In the genomic region with DNA sequence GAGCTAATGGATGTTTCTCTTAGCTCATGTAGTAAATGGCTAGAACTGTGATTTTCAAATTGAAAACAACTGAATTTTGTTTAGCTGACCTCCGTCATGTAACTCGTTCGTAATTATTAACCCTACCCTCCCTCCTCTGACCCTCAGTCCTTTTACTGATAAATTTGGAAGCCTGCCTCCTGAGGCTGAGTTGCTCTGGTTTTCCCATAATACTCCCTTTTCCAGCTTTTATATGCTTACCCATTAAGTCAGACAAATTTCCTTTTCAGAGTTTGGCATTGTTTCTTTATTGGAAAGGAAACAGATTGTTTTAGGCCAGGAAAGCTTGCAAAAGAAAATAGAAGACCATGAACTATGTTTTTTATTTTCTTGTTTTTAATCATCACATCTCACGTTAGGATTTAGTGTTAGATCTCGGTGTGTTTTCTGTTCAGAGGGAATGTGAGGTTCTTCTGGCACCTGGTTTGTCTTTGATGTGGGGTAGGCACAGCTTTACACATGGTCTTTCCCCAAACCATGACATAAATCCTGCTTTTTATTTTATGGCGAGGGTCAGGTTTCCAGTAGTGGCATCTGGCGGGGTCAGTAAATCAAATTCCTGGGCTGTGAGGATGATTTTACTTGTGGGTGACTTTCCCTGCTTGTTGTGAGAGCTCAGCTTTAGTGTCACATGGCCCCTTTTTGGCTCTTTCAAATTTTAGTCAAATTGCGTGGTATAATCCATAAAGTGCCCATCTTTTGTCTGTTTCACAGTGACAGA, we compare ENCODE assay signal across 14 cellular contexts. TPM values are rescaled to one million over a fixed set of nuclear protein-coding genes. Genes with fewer than 3 reads are reported as not detected.
A peak's percentile ranks its signal among the peaks of the same experiment; 100 is the strongest.
DNase-seq lines count a peak whose midpoint lies in the region; FAIRE-seq and TF ChIP-seq lines count a peak whose summit lies in the region.
"Had no signal": no experiment of that assay in that cellular context is flagged by ENCODE, and none has a peak within 500 bp of the region (broad histone marks: within the 10 kb centered on the region; RNA-seq: fewer than 3 reads in every experiment).

No MANE protein-coding gene starts in this region.

- no peaks in the 10 kb centered on the region for H3K36me3 ChIP-seq in stomach
- no peaks in the 10 kb centered on the region for H3K36me3 ChIP-seq in endodermal cell (ENCODE audit: control insufficient read depth, insufficient read depth, low read length)
- H3K36me3 ChIP-seq: MG63 had no signal

- no peaks in the 10 kb centered on the region for H3K27me3 ChIP-seq in stomach
- no peaks in the 10 kb centered on the region for H3K27me3 ChIP-seq in endodermal cell (ENCODE audit: control insufficient read depth, insufficient read depth, low read length, poor library complexity, severe bottlenecking)
- H3K27me3 ChIP-seq: MG63 had no signal

- H3K4me3 Mint-ChIP-seq in brain, result peak overlapping the region in 3 of 5 experiments; percentile 2 to 24 (median 6)
- no peak overlapping the region for H3K4me3 Mint-ChIP-seq in endodermal cell
- H3K4me3 Mint-ChIP-seq: activated B cell treated with CpG ODN at 0.5 μM for 24 hours; activated naive CD8-positive, alpha-beta T cell treated with anti-CD3 and anti-CD28 coated beads for 36 hours had no signal

- no peak for TF ChIP-seq POLR2A in stomach (IDR thresholded peaks at IDR 0.05)

- no peak overlapping the region for H3K9ac ChIP-seq in endodermal cell (ENCODE audit: extremely low read depth, low read length, poor library complexity, severe bottlenecking)

- no peak for TF ChIP-seq EP300 in stomach (IDR thresholded peaks at IDR 0.05)

- H3K9me3 Mint-ChIP-seq in brain (no peaks in the 10 kb centered on the region), endodermal cell (no peaks in the 10 kb centered on the region)
- H3K9me3 Mint-ChIP-seq: activated B cell treated with CpG ODN at 0.5 μM for 24 hours; activated naive CD8-positive, alpha-beta T cell treated with anti-CD3 and anti-CD28 coated beads for 36 hours had no signal

- peak overlapping the region in 3 of 5 donors; percentile 3 to 47 (median 32) for H3K27ac ChIP-seq in stomach
- H3K27ac ChIP-seq in endodermal cell (ENCODE audit: low read depth, low read length), result no peak overlapping the region

- no peak for TF ChIP-seq CTCF in brain (conservative IDR thresholded peaks at IDR 0.05)
- TF ChIP-seq CTCF in stomach (IDR thresholded peaks at IDR 0.05), result no peak
- TF ChIP-seq CTCF in endodermal cell (conservative IDR thresholded peaks at IDR 0.05), result no peak

- H3K4me1 ChIP-seq in stomach (peaks cover 0 to 33% (median 14%) of the 10 kb centered on the region in 4 donors), endodermal cell (ENCODE audit: control insufficient read depth, insufficient read depth, low read length) (no peaks in the 10 kb centered on the region)

- WGBS in stomach, 5 donors, result 57 to 62% (median 59%) methylated on average over 8 of the region's 8 CpGs
- 91 to 96% methylated on average over 6 to 8 of the region's 8 CpGs for WGBS in endodermal cell (ENCODE audit: insufficient coverage in 1 of 2, insufficient read length in 1 of 2), 2 experiments

- FAIRE-seq in HTR-8/SVneo (lab: Jason Lieb, UNC), result peak; percentile 75

- no peaks in the 10 kb centered on the region for H3K36me3 Mint-ChIP-seq in brain
- no peaks in the 10 kb centered on the region for H3K36me3 Mint-ChIP-seq in endodermal cell (ENCODE audit: low read depth)
- H3K36me3 Mint-ChIP-seq: activated naive CD8-positive, alpha-beta T cell treated with anti-CD3 and anti-CD28 coated beads for 36 hours had no signal

- H3K27me3 Mint-ChIP-seq in brain, result peaks cover 6% of the 10 kb centered on the region
- no peaks in the 10 kb centered on the region for H3K27me3 Mint-ChIP-seq in endodermal cell (ENCODE audit: insufficient read depth)
- H3K27me3 Mint-ChIP-seq: activated B cell treated with CpG ODN at 0.5 μM for 24 hours; activated naive CD8-positive, alpha-beta T cell treated with anti-CD3 and anti-CD28 coated beads for 36 hours had no signal

- peaks cover 45% of the 10 kb centered on the region for H3K4me1 Mint-ChIP-seq in brain
- H3K4me1 Mint-ChIP-seq in endodermal cell, result peaks cover 19% of the 10 kb centered on the region
- H3K4me1 Mint-ChIP-seq: activated B cell treated with CpG ODN at 0.5 μM for 24 hours; activated naive CD8-positive, alpha-beta T cell treated with anti-CD3 and anti-CD28 coated beads for 36 hours had no signal

- peak overlapping the region in 2 of 5 experiments; percentile 30 to 63 for H3K27ac Mint-ChIP-seq in brain
- no peak overlapping the region for H3K27ac Mint-ChIP-seq in endodermal cell
- H3K27ac Mint-ChIP-seq: activated B cell treated with CpG ODN at 0.5 μM for 24 hours; activated naive CD8-positive, alpha-beta T cell treated with anti-CD3 and anti-CD28 coated beads for 36 hours had no signal

- H3K4me3 ChIP-seq in stomach (no peak overlapping the region), endodermal cell (ENCODE audit: low read length) (no peak overlapping the region)
- H3K4me3 ChIP-seq: MG63 had no signal

- no peaks in the 10 kb centered on the region for H3K9me3 ChIP-seq in stomach
- no peaks in the 10 kb centered on the region for H3K9me3 ChIP-seq in endodermal cell (ENCODE audit: control insufficient read depth, low read length)
- H3K9me3 ChIP-seq: MG63 had no signal

- DNase-seq in HTR-8/SVneo (ENCODE audit: insufficient read length, low spot score) (no peak), left kidney (ENCODE audit: low read depth, low spot score) (peak; percentile 92), stomach (no peak), RKO (ENCODE audit: low spot score) (no peak), HK-2 (ENCODE audit: unreplicated experiment) (no peak), NCI-H345 treated with DMSO at 0.1 percent for 48 hours (lab: John Stamatoyannopoulos, UW; ENCODE audit: unreplicated experiment) (no peak), endodermal cell (no peak)
- DNase-seq: activated B cell treated with CpG ODN at 0.5 μM for 24 hours; activated naive CD8-positive, alpha-beta T cell treated with anti-CD3 and anti-CD28 coated beads for 36 hours; DMS79 treated with DMSO at 0.1 percent for 48 hours; MG63; NCI-H2081 treated with DMSO at 0.1 percent for 48 hours; stimulated activated CD4-positive, alpha-beta T cell treated with anti-CD3 and anti-CD28 coated beads, Interleukin-1b, Interleukin-23, amount 100 ng/mL, for 48 hours had no signal

- intact Hi-C loops in stomach (cut with DNase I; ENCODE audit: low total_unique reads), result no loop called here

RNA-seq across cellular contexts. Expression of a gene that starts 24.5 kb away (rescaled TPM):
- 7.5 TPM for polyA plus RNA-seq in brain (ENCODE audit: insufficient read depth, low read depth, low replicate concordance)
- total RNA-seq in stomach, result 10 to 100 TPM; 22.2 to 29.4 (median 23.2) TPM
- polyA plus RNA-seq in stomach, result 1 to 10 TPM; 5.3 to 8.2 (median 5.4) TPM
- total RNA-seq in endodermal cell, result 10 to 100 TPM; 14.4 to 14.6 TPM
- polyA plus RNA-seq in endodermal cell (2013, experiment 1 of 2), result 19.1 TPM
- polyA plus RNA-seq in endodermal cell (2013, experiment 2 of 2), result 18.8 TPM
- total RNA-seq: activated B cell treated with CpG ODN at 0.5 μM for 24 hours; activated naive CD8-positive, alpha-beta T cell treated with anti-CD3 and anti-CD28 coated beads for 36 hours had no signal
